21 cellular contexts compared by ENCODE assay signal in the genomic region with DNA sequence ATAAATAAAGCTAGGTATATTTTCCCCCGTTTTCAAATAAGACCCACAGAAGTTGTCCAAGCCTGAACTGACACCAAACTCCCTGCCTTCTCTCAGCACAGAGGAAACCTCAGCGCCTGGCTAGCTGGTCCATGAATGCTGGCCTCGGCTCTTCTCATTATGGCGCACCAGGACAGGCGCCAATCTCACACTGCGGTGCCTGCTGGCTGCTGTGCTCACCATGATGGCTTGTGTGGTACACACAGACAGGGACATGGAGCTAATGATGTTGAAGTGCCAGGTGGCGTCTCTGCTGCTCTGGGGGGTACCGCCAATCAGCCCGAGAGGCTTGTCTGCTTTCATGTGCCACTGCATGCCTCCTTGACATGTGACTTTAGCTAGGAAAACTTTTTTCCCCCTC. TPM values are rescaled to one million over a fixed set of nuclear protein-coding genes. Genes with fewer than 3 reads are reported as not detected.
DNase-seq lines count a peak whose midpoint lies in the region; ATAC-seq lines count a peak whose summit lies in the region.
"Had no signal": no experiment of that assay in that cellular context is flagged by ENCODE, and none has a peak within 500 bp of the region (broad histone marks: within the 10 kb centered on the region; RNA-seq: fewer than 3 reads in every experiment).

No MANE protein-coding gene starts in this region.

- H3K4me2 ChIP-seq in trophoblast cell (ENCODE audit: low read length): no peak overlapping the region

- H3K4me3 Mint-ChIP-seq in T-cell: no peak overlapping the region
- H3K4me3 Mint-ChIP-seq: CD8-positive, alpha-beta memory T cell had no signal

- H3K27me3 ChIP-seq in trophoblast cell (ENCODE audit: insufficient read depth, low read length): no peaks in the 10 kb centered on the region

- WGBS in trophoblast cell (ENCODE audit: extremely low coverage, insufficient coverage, insufficient read length): no CpG with 5 or more reads among the region's 9 CpGs

- no peak overlapping the region for H3K4ac ChIP-seq in trophoblast cell (ENCODE audit: low read depth, low read length)

- H3K18ac ChIP-seq in trophoblast cell (ENCODE audit: low read length): no peak overlapping the region

- H2AFZ ChIP-seq in trophoblast cell (ENCODE audit: insufficient read depth, low read length, poor library complexity): no peak overlapping the region

- H3K27ac ChIP-seq in trophoblast cell (ENCODE audit: low read depth, low read length): no peak overlapping the region
- H3K27ac ChIP-seq: C4-2B had no signal

- CTCF ChIA-PET in T-cell (lab: Charles Lee): no interaction called here

- no peak overlapping the region for H4K12ac ChIP-seq in trophoblast cell (ENCODE audit: low read depth, low read length)

- peak; percentile 15 for DNase-seq in activated CD8-positive, alpha-beta memory T cell treated with anti-CD3 and anti-CD28 coated beads, Interleukin-2, amount 50 U/mL, for 48 hours
- DNase-seq in activated CD8-positive, alpha-beta memory T cell treated with anti-CD3 and anti-CD28 coated beads, Interleukin-2, amount 50 U/mL, for 4 hours: no peak
- DNase-seq in NCI-H446 treated with DMSO at 0.1 percent for 48 hours (lab: John Stamatoyannopoulos, UW) (peak; percentile 54), cerebellar nuclear complex (lab: John Stamatoyannopoulos, UW) (peak; percentile 40), trophoblast cell (no peak), T-cell (no peak), left colon (no peak)
- DNase-seq: Calu3; CD8-positive, alpha-beta memory T cell; GDM1; MM.1S; NCI-H1048; NCI-H1417 treated with DMSO at 0.1 percent for 48 hours; NCI-H187 treated with DMSO at 0.1 percent for 48 hours; NCI-H226; NCI-H524 treated with DMSO at 0.1 percent for 48 hours; SIG-M5 had no signal

- no peaks in the 10 kb centered on the region for H3K79me1 ChIP-seq in trophoblast cell (ENCODE audit: low read length)

- H3K14ac ChIP-seq in trophoblast cell (ENCODE audit: low read length): peak overlapping the region; percentile 29

- H3K4me1 Mint-ChIP-seq in T-cell: peaks cover 0 to 6% (median 3%) of the 10 kb centered on the region in 3 donors
- H3K4me1 Mint-ChIP-seq: CD8-positive, alpha-beta memory T cell had no signal

- H3K27ac Mint-ChIP-seq in T-cell: no peak overlapping the region

- peak overlapping the region; percentile 86 for H2AK5ac ChIP-seq in trophoblast cell (ENCODE audit: low read length)

- H3K27me3 Mint-ChIP-seq in T-cell: peaks cover 5 to 12% of the 10 kb centered on the region in 2 donors

- H3K23ac ChIP-seq in trophoblast cell (ENCODE audit: low read length): no peak overlapping the region

- no peak overlapping the region for H2BK12ac ChIP-seq in trophoblast cell (ENCODE audit: low read length)

- H3K9me3 Mint-ChIP-seq in T-cell: no peaks in the 10 kb centered on the region
- H3K9me3 Mint-ChIP-seq: CD8-positive, alpha-beta memory T cell had no signal

- peaks cover 1% of the 10 kb centered on the region for H3K9me3 ChIP-seq in trophoblast cell (ENCODE audit: insufficient read depth, low read depth, low read length)
- H3K9me3 ChIP-seq: HAP-1 had no signal

- intact Hi-C loops in left colon (cut with DNase I, micrococcal nuclease): no loop called here

- no peak overlapping the region for H2BK120ac ChIP-seq in trophoblast cell (ENCODE audit: insufficient read depth, low read length, poor library complexity)

- no peak overlapping the region for H4K8ac ChIP-seq in trophoblast cell (ENCODE audit: low read depth, low read length)

- peaks cover 7 to 10% of the 10 kb centered on the region in 2 experiments for H3K4me1 ChIP-seq in trophoblast cell (ENCODE audit: control insufficient read depth in 1 of 2, insufficient read depth in 2 of 2, low read length in 2 of 2)
- H3K4me1 ChIP-seq: HAP-1 had no signal

- H3K79me2 ChIP-seq in trophoblast cell (ENCODE audit: control insufficient read depth, insufficient read depth, low read length, poor library complexity): no peaks in the 10 kb centered on the region

- H3K36me3 ChIP-seq in trophoblast cell (ENCODE audit: control insufficient read depth in 1 of 2, insufficient read depth in 2 of 2, low read length in 2 of 2): no peaks in the 10 kb centered on the region
- H3K36me3 ChIP-seq: HAP-1 had no signal

- no peak overlapping the region for H3K9ac ChIP-seq in trophoblast cell (ENCODE audit: low read length)

- H2BK5ac ChIP-seq in trophoblast cell (ENCODE audit: low read depth, low read length, poor library complexity): peak overlapping the region; percentile 17

- no peak overlapping the region for H4K91ac ChIP-seq in trophoblast cell (ENCODE audit: low read depth, low read length)

- H3K4me3 ChIP-seq in trophoblast cell (ENCODE audit: low read depth, low read length): no peak overlapping the region
- H3K4me3 ChIP-seq: HAP-1 had no signal

- ATAC-seq in GM19467 (IDR thresholded peaks at IDR 0.05; ENCODE audit: unreplicated experiment) (no peak), T-cell (replicated peaks in 1 of 4) (no peak), left colon (no peak)
- ATAC-seq: SK-N-SH treated with all-trans-retinoic acid at 6 μM for 48 hours had no signal

- no peaks in the 10 kb centered on the region for H3K36me3 Mint-ChIP-seq in T-cell
- H3K36me3 Mint-ChIP-seq: CD8-positive, alpha-beta memory T cell had no signal

- POLR2A ChIA-PET in T-cell (lab: Charles Lee): interaction anchor here in 1 of 2 donors (0.6 kb wide), 1 partner anchor 42 kb away, joined by 3 read pairs; no protein-coding TSS in a partner anchor

RNA-seq across cellular contexts. Expression of gene USP6NL, which starts 43.2 kb away (rescaled TPM):
- 16.4 and 17.4 TPM in 2 replicates for polyA plus RNA-seq in trophoblast cell (2013)
- total RNA-seq in T-cell (1 to 10 TPM; 3.9 to 7.6 (median 4.6) TPM), left colon (10 to 100 TPM; 18.3 to 20.1 TPM)

Comparison
In these comparisons a context has a peak if more than half of its experiments do, and no peak if none do; other contexts are left out.
1. DNase-seq: peak in activated CD8-positive, alpha-beta memory T cell treated with anti-CD3 and anti-CD28 coated beads, Interleukin-2, amount 50 U/mL, for 48 hours (single experiment), NCI-H446 treated with DMSO at 0.1 percent for 48 hours (single experiment) and cerebellar nuclear complex (2 of 2); none in activated CD8-positive, alpha-beta memory T cell treated with anti-CD3 and anti-CD28 coated beads, Interleukin-2, amount 50 U/mL, for 4 hours (single experiment), trophoblast cell (0 of 2), T-cell (0 of 34) and left colon (0 of 2).